In the genomic region with DNA sequence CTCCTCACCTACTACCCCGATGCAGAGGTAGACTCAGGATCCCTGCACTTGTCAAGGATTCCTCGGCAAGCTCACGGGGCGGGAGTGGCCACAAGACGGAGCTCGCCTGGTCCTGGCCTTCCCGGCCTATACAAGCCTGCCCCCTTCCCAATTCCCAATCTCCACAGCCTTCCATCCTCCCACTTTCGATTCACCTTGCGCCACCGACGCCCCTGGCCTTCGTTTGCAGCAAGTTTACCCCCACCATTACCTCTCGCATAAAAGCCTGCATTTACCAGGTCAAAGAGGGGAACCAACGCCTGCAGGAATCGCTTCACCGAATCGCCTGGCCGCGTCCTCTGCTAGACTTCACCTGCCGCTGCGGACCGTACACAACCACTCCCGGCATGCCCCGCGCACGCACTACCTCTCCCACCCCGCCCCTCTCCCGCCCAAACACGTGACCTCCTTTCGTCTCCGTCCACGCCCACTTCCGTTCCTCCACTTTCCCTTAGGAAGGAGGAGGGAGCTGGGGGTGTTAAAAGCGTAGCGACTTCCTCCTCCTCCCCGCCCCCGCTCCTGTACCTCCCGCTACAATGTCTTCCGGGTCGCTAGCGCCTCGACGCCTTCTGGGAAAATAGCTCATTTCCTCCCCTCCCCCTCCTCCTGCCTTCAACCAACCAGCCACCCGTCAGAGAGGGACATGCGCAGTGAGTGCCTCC, we compare ENCODE assay signal across 1 cellular context.
TF ChIP-seq lines count a peak whose summit lies in the region.

Gene ORC4 (minus strand): TSS at position 380 of the 701 bp plus-strand sequence. CDS start 44,779 bp downstream, outside the sequence.

TF ChIP-seq in HepG2, 621 proteins besides CTCF, POLR2A, EP300 and RAD21 (continued from another document and continues in another):
- TF ChIP-seq, protein P1, sequence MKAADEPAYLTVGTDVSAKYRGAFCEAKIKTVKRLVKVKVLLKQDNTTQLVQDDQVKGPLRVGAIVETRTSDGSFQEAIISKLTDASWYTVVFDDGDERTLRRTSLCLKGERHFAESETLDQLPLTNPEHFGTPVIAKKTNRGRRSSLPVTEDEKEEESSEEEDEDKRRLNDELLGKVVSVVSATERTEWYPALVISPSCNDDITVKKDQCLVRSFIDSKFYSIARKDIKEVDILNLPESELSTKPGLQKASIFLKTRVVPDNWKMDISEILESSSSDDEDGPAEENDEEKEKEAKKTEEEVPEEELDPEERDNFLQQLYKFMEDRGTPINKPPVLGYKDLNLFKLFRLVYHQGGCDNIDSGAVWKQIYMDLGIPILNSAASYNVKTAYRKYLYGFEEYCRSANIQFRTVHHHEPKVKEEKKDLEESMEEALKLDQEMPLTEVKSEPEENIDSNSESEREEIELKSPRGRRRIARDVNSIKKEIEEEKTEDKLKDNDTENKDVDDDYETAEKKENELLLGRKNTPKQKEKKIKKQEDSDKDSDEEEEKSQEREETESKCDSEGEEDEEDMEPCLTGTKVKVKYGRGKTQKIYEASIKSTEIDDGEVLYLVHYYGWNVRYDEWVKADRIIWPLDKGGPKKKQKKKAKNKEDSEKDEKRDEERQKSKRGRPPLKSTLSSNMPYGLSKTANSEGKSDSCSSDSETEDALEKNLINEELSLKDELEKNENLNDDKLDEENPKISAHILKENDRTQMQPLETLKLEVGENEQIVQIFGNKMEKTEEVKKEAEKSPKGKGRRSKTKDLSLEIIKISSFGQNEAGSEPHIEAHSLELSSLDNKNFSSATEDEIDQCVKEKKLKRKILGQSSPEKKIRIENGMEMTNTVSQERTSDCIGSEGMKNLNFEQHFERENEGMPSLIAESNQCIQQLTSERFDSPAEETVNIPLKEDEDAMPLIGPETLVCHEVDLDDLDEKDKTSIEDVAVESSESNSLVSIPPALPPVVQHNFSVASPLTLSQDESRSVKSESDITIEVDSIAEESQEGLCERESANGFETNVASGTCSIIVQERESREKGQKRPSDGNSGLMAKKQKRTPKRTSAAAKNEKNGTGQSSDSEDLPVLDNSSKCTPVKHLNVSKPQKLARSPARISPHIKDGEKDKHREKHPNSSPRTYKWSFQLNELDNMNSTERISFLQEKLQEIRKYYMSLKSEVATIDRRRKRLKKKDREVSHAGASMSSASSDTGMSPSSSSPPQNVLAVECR (CRISPR knock-in tag; IDR thresholded peaks at IDR 0.05; ENCODE audit: borderline replicate concordance) = peak; percentile 96
- TF ChIP-seq NR2F2 (IDR thresholded peaks at IDR 0.05; ENCODE audit: borderline replicate concordance, low read depth) = no peak; the same call in 1 of the 2 replicates
- 0 out of 2 replicates have a peak, but pooled peaks have one; percentile 36 for TF ChIP-seq ZKSCAN8 (CRISPR knock-in tag; IDR thresholded peaks at IDR 0.05; ENCODE audit: borderline replicate concordance)
- peak; percentile 99 for TF ChIP-seq REPIN1 (CRISPR knock-in tag; IDR thresholded peaks at IDR 0.05; ENCODE audit: borderline replicate concordance, low read depth)
- TF ChIP-seq, protein P2, sequence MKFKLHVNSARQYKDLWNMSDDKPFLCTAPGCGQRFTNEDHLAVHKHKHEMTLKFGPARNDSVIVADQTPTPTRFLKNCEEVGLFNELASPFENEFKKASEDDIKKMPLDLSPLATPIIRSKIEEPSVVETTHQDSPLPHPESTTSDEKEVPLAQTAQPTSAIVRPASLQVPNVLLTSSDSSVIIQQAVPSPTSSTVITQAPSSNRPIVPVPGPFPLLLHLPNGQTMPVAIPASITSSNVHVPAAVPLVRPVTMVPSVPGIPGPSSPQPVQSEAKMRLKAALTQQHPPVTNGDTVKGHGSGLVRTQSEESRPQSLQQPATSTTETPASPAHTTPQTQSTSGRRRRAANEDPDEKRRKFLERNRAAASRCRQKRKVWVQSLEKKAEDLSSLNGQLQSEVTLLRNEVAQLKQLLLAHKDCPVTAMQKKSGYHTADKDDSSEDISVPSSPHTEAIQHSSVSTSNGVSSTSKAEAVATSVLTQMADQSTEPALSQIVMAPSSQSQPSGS (CRISPR knock-in tag; IDR thresholded peaks at IDR 0.05) = peak; percentile 49
- peak; percentile 96; the same call in 1 of the 2 replicates for TF ChIP-seq ZNF766 (CRISPR knock-in tag; IDR thresholded peaks at IDR 0.05; ENCODE audit: borderline replicate concordance)
- TF ChIP-seq, protein P3, sequence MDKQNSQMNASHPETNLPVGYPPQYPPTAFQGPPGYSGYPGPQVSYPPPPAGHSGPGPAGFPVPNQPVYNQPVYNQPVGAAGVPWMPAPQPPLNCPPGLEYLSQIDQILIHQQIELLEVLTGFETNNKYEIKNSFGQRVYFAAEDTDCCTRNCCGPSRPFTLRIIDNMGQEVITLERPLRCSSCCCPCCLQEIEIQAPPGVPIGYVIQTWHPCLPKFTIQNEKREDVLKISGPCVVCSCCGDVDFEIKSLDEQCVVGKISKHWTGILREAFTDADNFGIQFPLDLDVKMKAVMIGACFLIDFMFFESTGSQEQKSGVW (CRISPR knock-in tag; IDR thresholded peaks at IDR 0.05; ENCODE audit: borderline replicate concordance) = no peak
- TF ChIP-seq DMAP1 (CRISPR knock-in tag; IDR thresholded peaks at IDR 0.05) = peak; percentile 95
- TF ChIP-seq, protein P4, sequence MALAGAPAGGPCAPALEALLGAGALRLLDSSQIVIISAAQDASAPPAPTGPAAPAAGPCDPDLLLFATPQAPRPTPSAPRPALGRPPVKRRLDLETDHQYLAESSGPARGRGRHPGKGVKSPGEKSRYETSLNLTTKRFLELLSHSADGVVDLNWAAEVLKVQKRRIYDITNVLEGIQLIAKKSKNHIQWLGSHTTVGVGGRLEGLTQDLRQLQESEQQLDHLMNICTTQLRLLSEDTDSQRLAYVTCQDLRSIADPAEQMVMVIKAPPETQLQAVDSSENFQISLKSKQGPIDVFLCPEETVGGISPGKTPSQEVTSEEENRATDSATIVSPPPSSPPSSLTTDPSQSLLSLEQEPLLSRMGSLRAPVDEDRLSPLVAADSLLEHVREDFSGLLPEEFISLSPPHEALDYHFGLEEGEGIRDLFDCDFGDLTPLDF (CRISPR knock-in tag; IDR thresholded peaks at IDR 0.05) = no peak
- TF ChIP-seq ZNF205 (CRISPR knock-in tag; IDR thresholded peaks at IDR 0.05) = peak; percentile 74; the same call in 1 of the 2 replicates
- TF ChIP-seq JUND (CRISPR knock-in tag; IDR thresholded peaks at IDR 0.05) = peak; percentile 59; the same call in 1 of the 2 replicates
- peak; percentile 98 for TF ChIP-seq POGZ (CRISPR knock-in tag; IDR thresholded peaks at IDR 0.05)
- peak; percentile 93 for TF ChIP-seq XRCC5 (optimal IDR thresholded peaks at IDR 0.05; ENCODE audit: low read length)
- peak; percentile 88 for TF ChIP-seq ZNF136 (CRISPR knock-in tag; IDR thresholded peaks at IDR 0.05; ENCODE audit: low read depth)
- TF ChIP-seq KAT8 (CRISPR knock-in tag; IDR thresholded peaks at IDR 0.05) = peak; percentile 95
- TF ChIP-seq, protein P5, sequence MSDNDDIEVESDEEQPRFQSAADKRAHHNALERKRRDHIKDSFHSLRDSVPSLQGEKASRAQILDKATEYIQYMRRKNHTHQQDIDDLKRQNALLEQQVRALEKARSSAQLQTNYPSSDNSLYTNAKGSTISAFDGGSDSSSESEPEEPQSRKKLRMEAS (IDR thresholded peaks at IDR 0.05) = peak; percentile 85; the same call in 1 of the 2 replicates
- TF ChIP-seq PTBP1 (IDR thresholded peaks at IDR 0.05; ENCODE audit: low read depth, low read length, poor library complexity, severe bottlenecking) = no peak
- 0 out of 2 replicates have a peak, but pooled peaks have one; percentile 81 for TF ChIP-seq ZNF558 (CRISPR knock-in tag; IDR thresholded peaks at IDR 0.05; ENCODE audit: borderline replicate concordance)
- TF ChIP-seq ELF4 (CRISPR knock-in tag; IDR thresholded peaks at IDR 0.05; ENCODE audit: borderline replicate concordance) = peak; percentile 83
- no peak for TF ChIP-seq CHCHD3 (CRISPR knock-in tag; IDR thresholded peaks at IDR 0.05)
- 0 out of 2 replicates have a peak, but pooled peaks have one; percentile 36 for TF ChIP-seq FOXM1 (CRISPR knock-in tag; IDR thresholded peaks at IDR 0.05)
- TF ChIP-seq MXD1 (CRISPR knock-in tag; IDR thresholded peaks at IDR 0.05) = peak; percentile 90
- TF ChIP-seq, protein P6, sequence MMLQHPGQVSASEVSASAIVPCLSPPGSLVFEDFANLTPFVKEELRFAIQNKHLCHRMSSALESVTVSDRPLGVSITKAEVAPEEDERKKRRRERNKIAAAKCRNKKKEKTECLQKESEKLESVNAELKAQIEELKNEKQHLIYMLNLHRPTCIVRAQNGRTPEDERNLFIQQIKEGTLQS (CRISPR knock-in tag; IDR thresholded peaks at IDR 0.05) = peak; percentile 18; the same call in 1 of the 2 replicates
- peak; percentile 100 for TF ChIP-seq ZFX (CRISPR knock-in tag; IDR thresholded peaks at IDR 0.05; ENCODE audit: low read depth)
- TF ChIP-seq ZNF382 (CRISPR knock-in tag; IDR thresholded peaks at IDR 0.05; ENCODE audit: borderline replicate concordance) = no peak
- TF ChIP-seq ZNF629 (CRISPR knock-in tag; conservative IDR thresholded peaks at IDR 0.05) = 0 out of 2 replicates have a peak, but pooled peaks have one; percentile 48
- TF ChIP-seq SMAD9 (CRISPR knock-in tag; IDR thresholded peaks at IDR 0.05) = no peak
- peak; percentile 93 for TF ChIP-seq ZSCAN29 (CRISPR knock-in tag; conservative IDR thresholded peaks at IDR 0.05)
- TF ChIP-seq MAF1 (CRISPR knock-in tag; IDR thresholded peaks at IDR 0.05; ENCODE audit: borderline replicate concordance) = peak; percentile 93
- 0 out of 2 replicates have a peak, but pooled peaks have one; percentile 77 for TF ChIP-seq ZNF577 (CRISPR knock-in tag; IDR thresholded peaks at IDR 0.05; ENCODE audit: borderline replicate concordance, low read depth)
- peak; percentile 48; the same call in 1 of the 2 replicates for TF ChIP-seq ZNF598 (CRISPR knock-in tag; IDR thresholded peaks at IDR 0.05; ENCODE audit: borderline replicate concordance)
- peak; percentile 95 for TF ChIP-seq ZNF230 (CRISPR knock-in tag; IDR thresholded peaks at IDR 0.05)
- TF ChIP-seq CBX5 (CRISPR knock-in tag; IDR thresholded peaks at IDR 0.05; ENCODE audit: borderline replicate concordance) = peak; percentile 54; the same call in 1 of the 2 replicates
- no peak for TF ChIP-seq HNRNPH1 (optimal IDR thresholded peaks at IDR 0.05; ENCODE audit: low read depth, low read length)
- TF ChIP-seq GFI1 (CRISPR knock-in tag; IDR thresholded peaks at IDR 0.05; ENCODE audit: borderline replicate concordance) = peak; percentile 69
- TF ChIP-seq EHMT2 (IDR thresholded peaks at IDR 0.05; ENCODE audit: borderline replicate concordance, low read depth, low read length) = peak; percentile 53; the same call in 1 of the 2 replicates
- TF ChIP-seq ZSCAN30 (CRISPR knock-in tag; IDR thresholded peaks at IDR 0.05) = no peak
- peak; percentile 5; the same call in 1 of the 2 replicates for TF ChIP-seq HHEX (CRISPR knock-in tag; IDR thresholded peaks at IDR 0.05)
- TF ChIP-seq, protein P7, sequence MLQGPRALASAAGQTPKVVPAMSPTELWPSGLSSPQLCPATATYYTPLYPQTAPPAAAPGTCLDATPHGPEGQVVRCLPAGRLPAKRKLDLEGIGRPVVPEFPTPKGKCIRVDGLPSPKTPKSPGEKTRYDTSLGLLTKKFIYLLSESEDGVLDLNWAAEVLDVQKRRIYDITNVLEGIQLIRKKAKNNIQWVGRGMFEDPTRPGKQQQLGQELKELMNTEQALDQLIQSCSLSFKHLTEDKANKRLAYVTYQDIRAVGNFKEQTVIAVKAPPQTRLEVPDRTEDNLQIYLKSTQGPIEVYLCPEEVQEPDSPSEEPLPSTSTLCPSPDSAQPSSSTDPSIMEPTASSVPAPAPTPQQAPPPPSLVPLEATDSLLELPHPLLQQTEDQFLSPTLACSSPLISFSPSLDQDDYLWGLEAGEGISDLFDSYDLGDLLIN (CRISPR knock-in tag; IDR thresholded peaks at IDR 0.05; ENCODE audit: borderline replicate concordance) = peak; percentile 92; the same call in 1 of the 2 replicates
- TF ChIP-seq CSRNP1 (CRISPR knock-in tag; IDR thresholded peaks at IDR 0.05) = 0 out of 2 replicates have a peak, but pooled peaks have one; percentile 72
- TF ChIP-seq ZNF781 (CRISPR knock-in tag; IDR thresholded peaks at IDR 0.05; ENCODE audit: borderline replicate concordance, not compliant biosample characterization) = no peak
- peak; percentile 73; the same call in 1 of the 2 replicates for TF ChIP-seq ZNF780A (CRISPR knock-in tag; IDR thresholded peaks at IDR 0.05)
- TF ChIP-seq ZNF260 (CRISPR knock-in tag; IDR thresholded peaks at IDR 0.05; ENCODE audit: borderline replicate concordance, low read depth) = no peak
- peak; percentile 94; the same call in 1 of the 2 replicates for TF ChIP-seq ARID2 (CRISPR knock-in tag; IDR thresholded peaks at IDR 0.05; ENCODE audit: borderline replicate concordance)
- peak; percentile 58; the same call in 1 of the 2 replicates for TF ChIP-seq ONECUT2 (CRISPR knock-in tag; IDR thresholded peaks at IDR 0.05)
- TF ChIP-seq, protein P8, sequence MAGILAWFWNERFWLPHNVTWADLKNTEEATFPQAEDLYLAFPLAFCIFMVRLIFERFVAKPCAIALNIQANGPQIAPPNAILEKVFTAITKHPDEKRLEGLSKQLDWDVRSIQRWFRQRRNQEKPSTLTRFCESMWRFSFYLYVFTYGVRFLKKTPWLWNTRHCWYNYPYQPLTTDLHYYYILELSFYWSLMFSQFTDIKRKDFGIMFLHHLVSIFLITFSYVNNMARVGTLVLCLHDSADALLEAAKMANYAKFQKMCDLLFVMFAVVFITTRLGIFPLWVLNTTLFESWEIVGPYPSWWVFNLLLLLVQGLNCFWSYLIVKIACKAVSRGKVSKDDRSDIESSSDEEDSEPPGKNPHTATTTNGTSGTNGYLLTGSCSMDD (CRISPR knock-in tag; IDR thresholded peaks at IDR 0.05) = no peak
- peak; percentile 98 for TF ChIP-seq ZNF232 (CRISPR knock-in tag; IDR thresholded peaks at IDR 0.05; ENCODE audit: borderline replicate concordance)
- TF ChIP-seq ZFP1 (CRISPR knock-in tag; IDR thresholded peaks at IDR 0.05) = peak; percentile 17; the same call in 1 of the 2 replicates
- TF ChIP-seq IKZF5 (CRISPR knock-in tag; IDR thresholded peaks at IDR 0.05) = peak; percentile 87
